In genomic region chr19:55585658-55586339, GRCh38 we compare ENCODE assay signal across 8 cellular contexts. TPM values are rescaled to one million over a fixed set of nuclear protein-coding genes. Genes with fewer than 3 reads are reported as not detected.
A peak's percentile ranks its signal among the peaks of the same experiment; 100 is the strongest.
DNase-seq lines count a peak whose midpoint lies in the region; ATAC-seq and TF ChIP-seq lines count a peak whose summit lies in the region.

No MANE protein-coding gene starts in this region.

- H3K4me1 Mint-ChIP-seq in activated CD8-positive, alpha-beta memory T cell treated with anti-CD3 and anti-CD28 coated beads, Interleukin-2, amount 10 ng/mL, durations not matched to agents 7 days and 5 days: peaks cover 24% of the 10 kb centered on the region

- H3K36me3 Mint-ChIP-seq in activated CD8-positive, alpha-beta memory T cell treated with anti-CD3 and anti-CD28 coated beads, Interleukin-2, amount 10 ng/mL, durations not matched to agents 7 days and 5 days: no peaks in the 10 kb centered on the region

- H3K27ac Mint-ChIP-seq in activated CD8-positive, alpha-beta memory T cell treated with anti-CD3 and anti-CD28 coated beads, Interleukin-2, amount 10 ng/mL, durations not matched to agents 7 days and 5 days: no peak overlapping the region

- DNase-seq in activated CD8-positive, alpha-beta memory T cell treated with anti-CD3 and anti-CD28 coated beads for 24 hours: peak; percentile 81
- no peak for DNase-seq in activated CD8-positive, alpha-beta memory T cell treated with anti-CD3 and anti-CD28 coated beads, Interleukin-2, amount 10 ng/mL, durations not matched to agents 7 days and 5 days
- no peak for DNase-seq in NT2/D1 (ENCODE audit: low read depth, low spot score)
- peak; percentile 24 for DNase-seq in astrocyte of the cerebellum (ENCODE audit: low read depth)
- peak; percentile 66 for DNase-seq in hepatic stellate cell (ENCODE audit: low spot score)
- DNase-seq in NCI-H446 (lab: John Stamatoyannopoulos, UW): no peak
- DNase-seq in SW 1271 (lab: John Stamatoyannopoulos, UW): no peak

- ATAC-seq in activated CD8-positive, alpha-beta memory T cell treated with anti-CD3 and anti-CD28 coated beads, Interleukin-2, amount 10 ng/mL, durations not matched to agents 7 days and 5 days: no peak

- H3K9ac ChIP-seq in NT2/D1 (ENCODE audit: insufficient read length, low read depth) (peak overlapping the region; percentile 76), rectal smooth muscle tissue (ENCODE audit: low read length) (no peak overlapping the region)

- H3K4me1 ChIP-seq in NT2/D1 (ENCODE audit: insufficient read depth, insufficient read length): peaks cover 4% of the 10 kb centered on the region
- H3K4me1 ChIP-seq in rectal smooth muscle tissue (ENCODE audit: control insufficient read depth, insufficient read depth, low read length): no peaks in the 10 kb centered on the region

- H3K4me3 ChIP-seq in NT2/D1 (ENCODE audit: insufficient read length, low read depth) (peak overlapping the region; percentile 49), astrocyte of the cerebellum (ENCODE audit: low read depth, low read length) (peak overlapping the region; percentile 26), rectal smooth muscle tissue (ENCODE audit: low read length) (peak overlapping the region; percentile 51)

- H3K9me3 ChIP-seq in NT2/D1 (ENCODE audit: insufficient read depth, low read length): no peaks in the 10 kb centered on the region

- H3K27me3 ChIP-seq in NT2/D1 (ENCODE audit: insufficient read depth, insufficient read length) (no peaks in the 10 kb centered on the region), rectal smooth muscle tissue (ENCODE audit: control insufficient read depth, insufficient read depth, low read length) (no peaks in the 10 kb centered on the region)

- H3K27ac ChIP-seq in rectal smooth muscle tissue (ENCODE audit: low read depth, low read length): peak overlapping the region; percentile 30

- in situ Hi-C loops in astrocyte of the cerebellum (cut with HindIII; ENCODE audit: low sequenced_read_pairs): no loop called here

- H3K36me3 ChIP-seq in NT2/D1 (ENCODE audit: insufficient read depth, insufficient read length, low read length): no peaks in the 10 kb centered on the region
- H3K36me3 ChIP-seq in rectal smooth muscle tissue (ENCODE audit: control insufficient read depth, insufficient read depth, low read length): no peaks in the 10 kb centered on the region

- H3K4me3 Mint-ChIP-seq in activated CD8-positive, alpha-beta memory T cell treated with anti-CD3 and anti-CD28 coated beads, Interleukin-2, amount 10 ng/mL, durations not matched to agents 7 days and 5 days: no peak overlapping the region

- no peak for TF ChIP-seq CTCF in astrocyte of the cerebellum (IDR thresholded peaks at IDR 0.05; ENCODE audit: low read depth, low read length, missing control alignments)

- no peaks in the 10 kb centered on the region for H3K9me3 Mint-ChIP-seq in activated CD8-positive, alpha-beta memory T cell treated with anti-CD3 and anti-CD28 coated beads, Interleukin-2, amount 10 ng/mL, durations not matched to agents 7 days and 5 days (ENCODE audit: low read depth)

- CTCF ChIA-PET in activated CD8-positive, alpha-beta memory T cell treated with anti-CD3 and anti-CD28 coated beads, Interleukin-2, amount 10 ng/mL, durations not matched to agents 7 days and 5 days (lab: Charles Lee): interaction anchor here (1.3 to 1.6 kb wide), 3 partner anchors 20 to 46 kb away, joined by 3 to 11 read pairs (median 4); partner anchors contain the start of gene ZNF865

- H3K27me3 Mint-ChIP-seq in activated CD8-positive, alpha-beta memory T cell treated with anti-CD3 and anti-CD28 coated beads, Interleukin-2, amount 10 ng/mL, durations not matched to agents 7 days and 5 days: peaks cover 23% of the 10 kb centered on the region

RNA-seq across cellular contexts. Expression of gene ZNF579, which starts 5.2 kb away (rescaled TPM):
- total RNA-seq in activated CD8-positive, alpha-beta memory T cell treated with anti-CD3 and anti-CD28 coated beads, Interleukin-2, amount 10 ng/mL, durations not matched to agents 7 days and 5 days: 1 to 10 TPM; 5.6 to 7.5 TPM

RNA-seq across cellular contexts. Expression of gene FIZ1, which starts 13.5 kb away (rescaled TPM):
- 10 to 100 TPM; 13.0 to 15.7 TPM for total RNA-seq in activated CD8-positive, alpha-beta memory T cell treated with anti-CD3 and anti-CD28 coated beads, Interleukin-2, amount 10 ng/mL, durations not matched to agents 7 days and 5 days

RNA-seq across cellular contexts. Expression of gene ZNF524, which starts 14.3 kb away (rescaled TPM):
- total RNA-seq in activated CD8-positive, alpha-beta memory T cell treated with anti-CD3 and anti-CD28 coated beads, Interleukin-2, amount 10 ng/mL, durations not matched to agents 7 days and 5 days: 10 to 100 TPM; 26.5 to 30.2 TPM

RNA-seq across cellular contexts. Expression of gene ZNF865, which starts 19.6 kb away (rescaled TPM):
- 10 to 100 TPM; 14.4 to 16.7 TPM for total RNA-seq in activated CD8-positive, alpha-beta memory T cell treated with anti-CD3 and anti-CD28 coated beads, Interleukin-2, amount 10 ng/mL, durations not matched to agents 7 days and 5 days

RNA-seq across cellular contexts. Expression of gene ZNF784, which starts 38.6 kb away (rescaled TPM):
- total RNA-seq in activated CD8-positive, alpha-beta memory T cell treated with anti-CD3 and anti-CD28 coated beads, Interleukin-2, amount 10 ng/mL, durations not matched to agents 7 days and 5 days: 1 to 10 TPM; 5.1 to 7.3 TPM

Comparison
In these comparisons a context has a peak if more than half of its experiments do, and no peak if none do; other contexts are left out.
1. DNase-seq: peak in activated CD8-positive, alpha-beta memory T cell treated with anti-CD3 and anti-CD28 coated beads for 24 hours (single experiment), astrocyte of the cerebellum (single experiment) and hepatic stellate cell (single experiment); none in activated CD8-positive, alpha-beta memory T cell treated with anti-CD3 and anti-CD28 coated beads, Interleukin-2, amount 10 ng/mL, durations not matched to agents 7 days and 5 days (single experiment), NT2/D1 (single experiment), NCI-H446 (0 of 2) and SW 1271 (0 of 2).
2. Peak in every context shown above with its lines, with median percentiles within 50 percentile points of each other: H3K4me3 ChIP-seq.